1 cellular context compared by ENCODE assay signal in genomic region chr1:211843018-211843417, GRCh38.
TF ChIP-seq lines count a peak whose summit lies in the region.

No MANE protein-coding gene starts in this region.

TF ChIP-seq in GM23338, 12 proteins besides CTCF, POLR2A, EP300 and RAD21 (continued from another document):
- TF ChIP-seq ZNF114 (CRISPR knock-in tag; IDR thresholded peaks at IDR 0.05) (no peak), ZNF462 (CRISPR knock-in tag; IDR thresholded peaks at IDR 0.05) (no peak)
